Comparison of ENCODE assay signal across 8 cellular contexts in the genomic region with DNA sequence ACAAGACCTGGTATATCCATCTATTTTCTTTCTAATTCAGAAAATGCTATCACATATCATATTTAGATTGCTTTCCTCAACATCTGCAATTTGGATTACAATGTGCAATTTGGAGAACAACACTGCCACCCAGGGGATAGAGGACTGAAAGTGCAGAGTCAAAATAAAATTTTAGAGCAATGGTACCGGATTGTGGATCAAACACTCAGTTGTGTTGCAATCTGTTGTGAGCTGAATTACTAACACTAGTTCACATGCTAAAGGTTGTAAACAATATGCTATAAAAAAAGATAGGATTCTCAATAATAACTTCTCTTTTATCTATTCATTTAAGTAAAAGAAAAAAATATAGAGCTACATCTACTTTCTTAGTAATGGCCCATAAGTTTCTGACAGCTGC. TPM values are rescaled to one million over a fixed set of nuclear protein-coding genes. Genes with fewer than 3 reads are reported as not detected.
DNase-seq lines count a peak whose midpoint lies in the region; ATAC-seq and TF ChIP-seq lines count a peak whose summit lies in the region.

No MANE protein-coding gene starts in this region.

- H3K4me1 Mint-ChIP-seq in osteocyte (ENCODE audit: unreplicated experiment), result peaks cover 3% of the 10 kb centered on the region

- in situ Hi-C loops in KBM-7 (cut with MboI; ENCODE audit: low pct_unique_long_range_greater_than_20kb, low sequenced_read_pairs), result no loop called here

- peak; percentile 81 for TF ChIP-seq CTCF in osteocyte (IDR thresholded peaks at IDR 0.05)

- H3K9me3 Mint-ChIP-seq in osteocyte (ENCODE audit: unreplicated experiment), result no peaks in the 10 kb centered on the region

- no peak overlapping the region for H3K4me3 Mint-ChIP-seq in osteocyte (ENCODE audit: unreplicated experiment)

- DNase-seq in DMS114 treated with DMSO at 0.1 percent for 48 hours (lab: John Stamatoyannopoulos, UW; ENCODE audit: unreplicated experiment) (peak; percentile 57), KBM-7 (peak; percentile 57), RPMI8226 (peak; percentile 51), osteocyte (ENCODE audit: extremely low spot score, unreplicated experiment) (no peak)

- H3K27ac Mint-ChIP-seq in osteocyte (ENCODE audit: unreplicated experiment), result no peak overlapping the region

- H3K36me3 Mint-ChIP-seq in osteocyte (ENCODE audit: unreplicated experiment), result no peaks in the 10 kb centered on the region

- peaks cover 17% of the 10 kb centered on the region for H3K27me3 Mint-ChIP-seq in osteocyte (ENCODE audit: unreplicated experiment)

- peak; percentile 55 for ATAC-seq in GM19043 (IDR thresholded peaks at IDR 0.05; ENCODE audit: low read depth, unreplicated experiment)
- ATAC-seq in esophagus mucosa, result peak; percentile 36
- no peak for ATAC-seq in HG02642 (IDR thresholded peaks at IDR 0.05; ENCODE audit: poor library complexity, unreplicated experiment)
- ATAC-seq in GM19023 (IDR thresholded peaks at IDR 0.05; ENCODE audit: unreplicated experiment), result no peak

RNA-seq across cellular contexts. Expression of a gene that starts 11.9 kb away (rescaled TPM):
- total RNA-seq in esophagus mucosa (7.9 TPM), osteocyte (9.8 and 10.8 TPM in 2 replicates)

Comparison
In these comparisons a context has a peak if more than half of its experiments do, and no peak if none do; other contexts are left out.
1. ATAC-seq: peak in GM19043 (single experiment) and esophagus mucosa (single experiment); none in HG02642 (single experiment) and GM19023 (single experiment).